ENCODE assay signal across 10 cellular contexts in genomic region chr9:28518439-28518838, GRCh38.
"Had no signal": no experiment of that assay in that cellular context is flagged by ENCODE, and none has a peak within 500 bp of the region (broad histone marks: within the 10 kb centered on the region; RNA-seq: fewer than 3 reads in every experiment).

No MANE protein-coding gene starts in this region.

- H3K4me1 ChIP-seq: HAP-1 had no signal

- H3K4me3 Mint-ChIP-seq: HFFc6, IgD-negative memory B cell had no signal

- H3K36me3 Mint-ChIP-seq: IgD-negative memory B cell had no signal

- DNase-seq: GM23248, GOT3, H7, HFFc6, KBM-7 had no signal

- H3K9me3 ChIP-seq: HAP-1 had no signal

- H3K4me3 ChIP-seq: GM23248, HAP-1 had no signal

- H3K9ac ChIP-seq: GM23248, KMS-11 had no signal

- ATAC-seq: HCT116, HepG2 had no signal

- H3K4me2 ChIP-seq: KMS-11 had no signal

- H3K27ac ChIP-seq: GM23248, KMS-11 had no signal

- H3K27ac Mint-ChIP-seq: HFFc6, IgD-negative memory B cell had no signal

- H2AFZ ChIP-seq: GM23248 had no signal

- H3K36me3 ChIP-seq: HAP-1 had no signal

- H3K27me3 Mint-ChIP-seq: IgD-negative memory B cell had no signal

- H3K4me1 Mint-ChIP-seq: IgD-negative memory B cell had no signal
